13 cellular contexts compared by ENCODE assay signal in genomic region chr11:12810497-12810896, GRCh38.
DNase-seq lines count a peak whose midpoint lies in the region; ATAC-seq and TF ChIP-seq lines count a peak whose summit lies in the region.
"Had no signal": no experiment of that assay in that cellular context is flagged by ENCODE, and none has a peak within 500 bp of the region (broad histone marks: within the 10 kb centered on the region; RNA-seq: fewer than 3 reads in every experiment).

No MANE protein-coding gene starts in this region.

- H3K23ac ChIP-seq in mesenchymal stem cell (ENCODE audit: low read length in 2 of 2) = no peak overlapping the region

- H3K27ac ChIP-seq in mesenchymal stem cell (ENCODE audit: low read length, poor library complexity, severe bottlenecking) = no peak overlapping the region
- H3K27ac ChIP-seq in CD4-positive, alpha-beta memory T cell (ENCODE audit: low read depth, low read length) = no peak overlapping the region
- H3K27ac ChIP-seq: left ventricle myocardium inferior, neural progenitor cell had no signal

- DNase-seq in left cardiac atrium = peak; percentile 52
- no peak for DNase-seq in left ventricle myocardium superior
- DNase-seq in MCF 10A (ENCODE audit: unreplicated experiment) = no peak
- DNase-seq in mesenchymal stem cell = peak; percentile 41
- no peak for DNase-seq in type B pancreatic cell (ENCODE audit: extremely low spot score, unreplicated experiment)
- no peak for DNase-seq in NCI-H774 (lab: John Stamatoyannopoulos, UW)
- no peak for DNase-seq in CD4-positive, alpha-beta memory T cell
- DNase-seq: activated gamma-delta T cell treated with Interleukin-2 at 50 U/mL for 16 hours; central memory CD4-positive, alpha-beta T cell; left ventricle myocardium inferior had no signal

- peak overlapping the region in 1 of 2 experiments; percentile 51 for H3K4ac ChIP-seq in mesenchymal stem cell (ENCODE audit: low read depth in 1 of 2, low read length in 2 of 2)

- peak overlapping the region; percentile 63 for H3K27ac Mint-ChIP-seq in MCF 10A (ENCODE audit: low read depth, unreplicated experiment)
- peak overlapping the region; percentile 44 for H3K27ac Mint-ChIP-seq in type B pancreatic cell
- no peak overlapping the region for H3K27ac Mint-ChIP-seq in CD4-positive, alpha-beta memory T cell
- H3K27ac Mint-ChIP-seq: neural progenitor cell had no signal

- peak overlapping the region; percentile 52 for H2AK5ac ChIP-seq in mesenchymal stem cell (ENCODE audit: low read length, severe bottlenecking)

- no peak overlapping the region for H2BK15ac ChIP-seq in mesenchymal stem cell (ENCODE audit: low read depth, poor library complexity, severe bottlenecking)

- no peaks in the 10 kb centered on the region for H3K9me3 ChIP-seq in mesenchymal stem cell (ENCODE audit: control insufficient read depth, low read length)
- H3K9me3 ChIP-seq in CD4-positive, alpha-beta memory T cell (ENCODE audit: control insufficient read depth in 1 of 2, low read length in 2 of 2) = no peaks in the 10 kb centered on the region
- H3K9me3 ChIP-seq: heart left ventricle, left ventricle myocardium inferior had no signal

- H3K4me3 Mint-ChIP-seq in MCF 10A (ENCODE audit: unreplicated experiment) (no peak overlapping the region), type B pancreatic cell (no peak overlapping the region)
- H3K4me3 Mint-ChIP-seq in CD4-positive, alpha-beta memory T cell = no peak overlapping the region
- H3K4me3 Mint-ChIP-seq: neural progenitor cell had no signal

- no peak overlapping the region for H3K4me3 ChIP-seq in mesenchymal stem cell (ENCODE audit: insufficient read depth in 1 of 2, low read depth in 1 of 2, low read length in 2 of 2)
- H3K4me3 ChIP-seq in CD4-positive, alpha-beta memory T cell (ENCODE audit: low read length in 2 of 2) = no peak overlapping the region
- H3K4me3 ChIP-seq: heart left ventricle, left ventricle myocardium inferior, neural progenitor cell had no signal

- no peak overlapping the region for H4K8ac ChIP-seq in mesenchymal stem cell (ENCODE audit: low read length)

- peaks cover 41% of the 10 kb centered on the region for H3K4me1 ChIP-seq in mesenchymal stem cell (ENCODE audit: control insufficient read depth, insufficient read depth, low read depth, low read length)
- peaks cover 11% of the 10 kb centered on the region for H3K4me1 ChIP-seq in CD4-positive, alpha-beta memory T cell (ENCODE audit: insufficient read depth, low read length)

- H3K36me3 ChIP-seq in mesenchymal stem cell (ENCODE audit: control insufficient read depth in 1 of 2, insufficient read depth in 2 of 2, low read depth in 1 of 2, low read length in 2 of 2) = peaks cover 2 to 9% of the 10 kb centered on the region in 2 experiments
- H3K36me3 ChIP-seq in CD4-positive, alpha-beta memory T cell (ENCODE audit: insufficient read depth, low read length) = no peaks in the 10 kb centered on the region
- H3K36me3 ChIP-seq: heart left ventricle, left ventricle myocardium inferior, neural progenitor cell had no signal

- peak overlapping the region in 1 of 2 experiments; percentile 10 for H2BK12ac ChIP-seq in mesenchymal stem cell (ENCODE audit: low read length in 2 of 2)

- H2BK5ac ChIP-seq in mesenchymal stem cell (ENCODE audit: low read depth, low read length, poor library complexity, severe bottlenecking) = no peak overlapping the region

- no peak overlapping the region for H3K9ac ChIP-seq in mesenchymal stem cell (ENCODE audit: low read length)
- H3K9ac ChIP-seq: neural progenitor cell had no signal

- H3K27me3 Mint-ChIP-seq in MCF 10A (ENCODE audit: insufficient read depth, unreplicated experiment) = no peaks in the 10 kb centered on the region
- no peaks in the 10 kb centered on the region for H3K27me3 Mint-ChIP-seq in type B pancreatic cell
- peaks cover 16 to 27% of the 10 kb centered on the region in 2 donors for H3K27me3 Mint-ChIP-seq in CD4-positive, alpha-beta memory T cell

- no peaks in the 10 kb centered on the region for H3K9me3 Mint-ChIP-seq in MCF 10A (ENCODE audit: unreplicated experiment)
- H3K9me3 Mint-ChIP-seq in type B pancreatic cell = no peaks in the 10 kb centered on the region
- H3K9me3 Mint-ChIP-seq in CD4-positive, alpha-beta memory T cell = peaks cover 0 to 2% (median 0%) of the 10 kb centered on the region in 8 donors
- H3K9me3 Mint-ChIP-seq: neural progenitor cell had no signal

- H3K18ac ChIP-seq in mesenchymal stem cell (ENCODE audit: low read depth in 1 of 2, low read length in 2 of 2) = peak overlapping the region; percentile 28 to 61

- WGBS in mesenchymal stem cell = 96% methylated on average over 4 of the region's 6 CpGs

- H3K79me1 ChIP-seq in mesenchymal stem cell (replicated peaks; ENCODE audit: low read length, poor library complexity, severe bottlenecking) = peaks cover 29% of the 10 kb centered on the region

- TF ChIP-seq CTCF in MCF 10A (IDR thresholded peaks at IDR 0.05; ENCODE audit: unreplicated experiment) (no peak), type B pancreatic cell (conservative IDR thresholded peaks at IDR 0.05) (no peak)

- intact Hi-C loops in left cardiac atrium (cut with DNase I) (loop anchor here in 1 of 2 donors (10.0 kb wide), 1 partner anchor 126 kb away; no protein-coding TSS in a partner anchor), left ventricle myocardium superior (cut with micrococcal nuclease) (no loop called here), MCF 10A (cut with micrococcal nuclease) (no loop called here)
- intact Hi-C loops in CD4-positive, alpha-beta memory T cell (cut with micrococcal nuclease) = no loop called here

- no peak overlapping the region for H2AFZ ChIP-seq in mesenchymal stem cell (ENCODE audit: low read depth, low read length)
- H2AFZ ChIP-seq: neural progenitor cell had no signal

- POLR2A ChIA-PET in MCF 10A (lab: Yijun Ruan, JAX) = interaction anchor here (0.5 to 3.9 kb wide), 8 partner anchors 10 to 433 kb away, joined by 3 to 21 read pairs (median 5); partner anchors contain the start of gene PARVA
- POLR2A ChIA-PET in CD4-positive, alpha-beta memory T cell (lab: Charles Lee; ENCODE audit: partially characterized antibody) = no interaction called here

- H3K27me3 ChIP-seq in mesenchymal stem cell (ENCODE audit: control insufficient read depth in 1 of 2, insufficient read depth in 1 of 2, low read length in 2 of 2) = no peaks in the 10 kb centered on the region
- no peaks in the 10 kb centered on the region for H3K27me3 ChIP-seq in CD4-positive, alpha-beta memory T cell (ENCODE audit: insufficient read depth, low read length)
- H3K27me3 ChIP-seq: heart left ventricle, neural progenitor cell had no signal

- H3K14ac ChIP-seq in mesenchymal stem cell (ENCODE audit: low read length in 2 of 2) = no peak overlapping the region

- H3K36me3 Mint-ChIP-seq in MCF 10A (ENCODE audit: insufficient read depth, unreplicated experiment) (peaks cover 8% of the 10 kb centered on the region), type B pancreatic cell (peaks cover 12% of the 10 kb centered on the region)
- no peaks in the 10 kb centered on the region for H3K36me3 Mint-ChIP-seq in CD4-positive, alpha-beta memory T cell

- H2BK120ac ChIP-seq in mesenchymal stem cell (ENCODE audit: low read depth, low read length) = no peak overlapping the region

- no peak overlapping the region for H3K4me2 ChIP-seq in mesenchymal stem cell (ENCODE audit: low read length, poor library complexity, severe bottlenecking)
- H3K4me2 ChIP-seq: neural progenitor cell had no signal

- peak in 1 of 2 donors; percentile 17 for ATAC-seq in left cardiac atrium
- ATAC-seq in left ventricle myocardium superior = no peak
- no peak for ATAC-seq in GM18520 (IDR thresholded peaks at IDR 0.05; ENCODE audit: unreplicated experiment)

- CTCF ChIA-PET in MCF 10A (lab: Yijun Ruan, JAX) = interaction anchor here (0.5 to 1.8 kb wide), 4 partner anchors 10 to 129 kb away, joined by 3 to 12 read pairs (median 3); no protein-coding TSS in a partner anchor
- CTCF ChIA-PET in CD4-positive, alpha-beta memory T cell (lab: Charles Lee; ENCODE audit: partially characterized antibody) = no interaction called here

- H4K91ac ChIP-seq in mesenchymal stem cell (ENCODE audit: low read length) = no peak overlapping the region

- H3K4me1 Mint-ChIP-seq in MCF 10A (ENCODE audit: insufficient read depth, unreplicated experiment) (peaks cover 58% of the 10 kb centered on the region), type B pancreatic cell (ENCODE audit: unreplicated experiment) (peaks cover 68% of the 10 kb centered on the region)
- H3K4me1 Mint-ChIP-seq in CD4-positive, alpha-beta memory T cell = peaks cover 0 to 9% (median 7%) of the 10 kb centered on the region in 4 donors

- no TSS peak for BruUV-seq in MCF 10A (replicated peaks; lab: Mats Ljungman, UMichigan)

Comparison
In these comparisons a context has a peak if more than half of its experiments do, and no peak if none do; other contexts are left out.
1. DNase-seq: peak in left cardiac atrium (single experiment) and mesenchymal stem cell (single experiment); none in left ventricle myocardium superior (single experiment), MCF 10A (single experiment), type B pancreatic cell (single experiment), NCI-H774 (single experiment) and CD4-positive, alpha-beta memory T cell (0 of 5).
2. H3K27ac Mint-ChIP-seq: peak in MCF 10A (single experiment) and type B pancreatic cell (single experiment); none in CD4-positive, alpha-beta memory T cell (0 of 7).